ENCODE assay signal across 10 cellular contexts in genomic region chr3:12015627-12016026, GRCh38. TPM values are rescaled to one million over a fixed set of nuclear protein-coding genes. Genes with fewer than 3 reads are reported as not detected.
"Had no signal": no experiment of that assay in that cellular context is flagged by ENCODE, and none has a peak within 500 bp of the region (broad histone marks: within the 10 kb centered on the region; RNA-seq: fewer than 3 reads in every experiment).

No MANE protein-coding gene starts in this region.

- H3K9ac ChIP-seq: GM23248 had no signal

- H3K4me3 ChIP-seq: GM23248, K562 had no signal

- ATAC-seq: K562 had no signal

- FAIRE-seq: H54, HTR-8/SVneo, K562 had no signal

- H3K27ac ChIP-seq: GM23248 had no signal

- DNase-seq: GM23248, GOT3, H9, HCEC 1CT, IMR-90, KG1 had no signal

- H2AFZ ChIP-seq: GM23248 had no signal

RNA-seq across cellular contexts. Expression of gene SYN2, which starts 11.4 kb away (rescaled TPM):
- total RNA-seq: GM23248, HT-29 had no signal
- polyA plus RNA-seq: GM23248 had no signal
